In the genomic region with DNA sequence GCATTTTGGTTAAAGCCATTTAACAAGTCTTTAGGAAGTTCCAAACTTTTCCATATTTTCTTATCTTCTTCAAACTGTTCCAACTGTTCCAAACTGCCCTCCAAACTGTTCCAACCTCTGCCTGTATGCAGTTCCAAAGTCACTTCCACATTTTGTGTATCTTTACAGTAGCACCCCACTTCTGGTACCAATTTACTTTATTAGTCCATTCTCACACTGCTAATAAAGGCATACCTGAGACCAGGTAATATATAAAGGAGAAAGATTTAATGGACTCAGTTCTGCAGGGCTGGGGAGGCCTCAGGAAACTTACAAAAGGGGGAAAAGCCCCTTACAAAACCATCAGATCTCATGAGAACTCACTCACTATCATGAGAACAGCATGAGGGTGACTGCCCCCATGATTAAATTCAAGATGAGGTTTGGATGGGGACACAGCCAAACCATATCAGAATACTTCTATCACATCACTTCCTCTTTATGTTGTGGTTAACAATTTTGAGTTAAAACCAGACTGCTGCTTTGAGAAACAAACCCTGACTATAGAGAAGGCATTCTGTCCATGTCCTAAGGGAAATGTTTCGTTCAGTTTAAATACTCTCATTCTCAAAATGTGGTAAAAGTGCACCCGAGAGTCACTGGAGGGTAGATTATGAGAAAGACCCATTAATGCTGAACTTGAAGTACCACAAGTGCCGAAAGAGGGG, we compare ENCODE assay signal across 11 cellular contexts. TPM values are rescaled to one million over a fixed set of nuclear protein-coding genes. Genes with fewer than 3 reads are reported as not detected.
DNase-seq lines count a peak whose midpoint lies in the region; ATAC-seq and FAIRE-seq lines count a peak whose summit lies in the region.
"Had no signal": no experiment of that assay in that cellular context is flagged by ENCODE, and none has a peak within 500 bp of the region (broad histone marks: within the 10 kb centered on the region; RNA-seq: fewer than 3 reads in every experiment).

No MANE protein-coding gene starts in this region.

- FAIRE-seq in HTR-8/SVneo (lab: Jason Lieb, UNC), result no peak

- DNase-seq in central memory CD4-positive, alpha-beta T cell, result peak; percentile 48
- DNase-seq in mesenteric fat pad (ENCODE audit: low spot score) (no peak), HTR-8/SVneo (ENCODE audit: insufficient read length, low spot score) (no peak), CD1c-positive myeloid dendritic cell (ENCODE audit: extremely low spot score) (no peak), SKM-1 (lab: John Stamatoyannopoulos, UW; ENCODE audit: unreplicated experiment) (no peak)
- DNase-seq: GDM1, mesendoderm had no signal

- peak; percentile 67 for ATAC-seq in GM18498 (IDR thresholded peaks at IDR 0.05; ENCODE audit: unreplicated experiment)
- ATAC-seq in GM21423 (IDR thresholded peaks at IDR 0.05; ENCODE audit: unreplicated experiment), result peak; percentile 75
- peak; percentile 75 for ATAC-seq in HG03442 (IDR thresholded peaks at IDR 0.05; ENCODE audit: unreplicated experiment)

RNA-seq across cellular contexts. Expression of gene IL18R1, which starts 11.0 kb away (rescaled TPM):
- total RNA-seq in mesenteric fat pad, result 18.2 TPM
- total RNA-seq: M059J had no signal

RNA-seq across cellular contexts. Expression of gene IL1RL1, which starts 55.2 kb away (rescaled TPM):
- 32.4 TPM for total RNA-seq in mesenteric fat pad
- total RNA-seq: M059J had no signal

RNA-seq across cellular contexts. Expression of gene IL18RAP, which starts 56.4 kb away (rescaled TPM):
- total RNA-seq in mesenteric fat pad, result 13.8 TPM
- total RNA-seq: M059J had no signal
